Comparison of ENCODE assay signal across 6 cellular contexts in genomic region chr12:6494351-6494743, GRCh38. TPM values are rescaled to one million over a fixed set of nuclear protein-coding genes. Genes with fewer than 3 reads are reported as not detected.
DNase-seq lines count a peak whose midpoint lies in the region; ATAC-seq, FAIRE-seq and TF ChIP-seq lines count a peak whose summit lies in the region.

No MANE protein-coding gene starts in this region.

- TF ChIP-seq POLR2A in A549 (IDR thresholded peaks at IDR 0.05; ENCODE audit: low read length) = no peak

- H3K4me1 ChIP-seq in A549 = peaks cover 25% of the 10 kb centered on the region

- H3K27ac ChIP-seq in A549 (peak overlapping the region; percentile 65 to 80), KOPT-K1 (ENCODE audit: low read depth, low read length, poor library complexity, severe bottlenecking) (peak overlapping the region; percentile 98)

- TF ChIP-seq EP300 in A549 (IDR thresholded peaks at IDR 0.05) = no peak

- TF ChIP-seq CTCF in A549 (IDR thresholded peaks at IDR 0.05) = no peak

- H3K36me3 ChIP-seq in KOPT-K1 (ENCODE audit: insufficient read depth, low read length) = peaks cover 63% of the 10 kb centered on the region

- H3K4me3 ChIP-seq in A549 = peak overlapping the region; percentile 80

- no peak for ATAC-seq in A549

- H3K9me3 ChIP-seq in A549 = no peaks in the 10 kb centered on the region
- H3K9me3 ChIP-seq in KOPT-K1 (ENCODE audit: insufficient read depth, low read length, poor library complexity, severe bottlenecking) = no peaks in the 10 kb centered on the region

- peak; percentile 7 for FAIRE-seq in A549 (lab: Jason Lieb, UNC)

- peak overlapping the region; percentile 80 for H3K4me2 ChIP-seq in A549

- whole genome bisulfite sequencing in A549 (ENCODE audit: missing lambda C conversion rate) = under 1% methylated on average over 7 of the region's 7 CpGs

- no peak for DNase-seq in A549 (ENCODE audit: low read depth in 1 of 2, low spot score in 1 of 2)
- DNase-seq in effector CD4-positive, alpha-beta T cell = peak; percentile 7
- peak; percentile 10 for DNase-seq in smooth muscle cell of the brain vasculature (ENCODE audit: low read depth, low spot score)
- DNase-seq in DMS79 treated with DMSO at 0.1 percent for 48 hours (lab: John Stamatoyannopoulos, UW) = no peak
- no peak for DNase-seq in NCI-H2196 (lab: John Stamatoyannopoulos, UW; ENCODE audit: unreplicated experiment)

- CTCF ChIA-PET in A549 (lab: Yijun Ruan, JAX) = interaction anchor here (0.9 to 2.1 kb wide), 2 partner anchors 18 to 45 kb away, joined by 3 to 7 read pairs; no protein-coding TSS in a partner anchor

- TF ChIP-seq RAD21 in A549 (conservative IDR thresholded peaks at IDR 0.05 in 1 of 2, IDR thresholded peaks at IDR 0.05 in 1 of 2) = no peak

- POLR2A ChIA-PET in A549 (lab: Yijun Ruan, JAX) = interaction anchor here (0.8 to 1.8 kb wide), 3 partner anchors 23 to 41 kb away, joined by 3 to 39 read pairs (median 4); partner anchors contain the start of genes GAPDH and VAMP1

TF ChIP-seq in A549, 52 proteins besides CTCF, POLR2A, EP300 and RAD21:
- TF ChIP-seq HOXA7 (CRISPR knock-in tag; IDR thresholded peaks at IDR 0.05) (0 out of 2 replicates have a peak, but pooled peaks have one; percentile 31), PBX3 (IDR thresholded peaks at IDR 0.05) (no peak), ZNF302 (CRISPR knock-in tag; IDR thresholded peaks at IDR 0.05) (no peak), FOXS1 (CRISPR knock-in tag; IDR thresholded peaks at IDR 0.05) (0 out of 2 replicates have a peak, but pooled peaks have one; percentile 25)
TF ChIP-seq in A549: peak in this region for 2.

RNA-seq across cellular contexts. Expression of gene NCAPD2, which starts 0.4 kb away (rescaled TPM):
- 130 and 145 TPM in 2 replicates for polyA plus RNA-seq in A549 (2011; rRNA removed)
- 86.9 and 90.0 TPM in 2 replicates for polyA plus RNA-seq in A549 (2012; cell fraction: cytosol; rRNA removed)
- 124 and 125 TPM in 2 replicates for polyA plus RNA-seq in A549 (2012; cell fraction: nucleus; rRNA removed)
- 76.1 to 82.0 TPM (median 77.3 TPM) in 3 replicates for polyA plus RNA-seq in A549 (2017; fragmentation: RNase III; extraction: RNeasy Plus Mini Kit Qiagen cat#74134 plus additional on column Dnase treatment)
- polyA minus RNA-seq in A549 (2011; rRNA and poly(A)+ RNA removed) = 163 and 187 TPM in 2 replicates

RNA-seq across cellular contexts. Expression of gene MRPL51, which starts 1.3 kb away (rescaled TPM):
- polyA plus RNA-seq in A549 (2011; rRNA removed) (181 and 337 TPM in 2 replicates), A549 (2017; fragmentation: RNase III; extraction: RNeasy Plus Mini Kit Qiagen cat#74134 plus additional on column Dnase treatment) (260 to 272 TPM (median 265 TPM) in 3 replicates)
- polyA plus RNA-seq in A549 (2012; cell fraction: cytosol; rRNA removed) = 198 and 262 TPM in 2 replicates
- polyA plus RNA-seq in A549 (2012; cell fraction: nucleus; rRNA removed) = 65.6 and 118 TPM in 2 replicates
- 33.9 and 50.6 TPM in 2 replicates for polyA minus RNA-seq in A549 (2011; rRNA and poly(A)+ RNA removed)

RNA-seq across cellular contexts. Expression of gene VAMP1, which starts 23.9 kb away (rescaled TPM):
- polyA plus RNA-seq in A549 (2011; rRNA removed) (17.6 and 28.8 TPM in 2 replicates), A549 (2017; fragmentation: RNase III; extraction: RNeasy Plus Mini Kit Qiagen cat#74134 plus additional on column Dnase treatment) (20.6 to 22.8 TPM (median 22.7 TPM) in 3 replicates)
- 33.0 and 36.2 TPM in 2 replicates for polyA plus RNA-seq in A549 (2012; cell fraction: cytosol; rRNA removed)
- polyA plus RNA-seq in A549 (2012; cell fraction: nucleus; rRNA removed) = 45.9 and 80.7 TPM in 2 replicates
- polyA minus RNA-seq in A549 (2011; rRNA and poly(A)+ RNA removed) = 12.7 and 14.2 TPM in 2 replicates

RNA-seq across cellular contexts. Expression of gene GAPDH, which starts 40.0 kb away (rescaled TPM):
- 10,036 and 10,800 TPM in 2 replicates for polyA plus RNA-seq in A549 (2011; rRNA removed)
- 21,407 and 21,524 TPM in 2 replicates for polyA plus RNA-seq in A549 (2012; cell fraction: cytosol; rRNA removed)
- polyA plus RNA-seq in A549 (2012; cell fraction: nucleus; rRNA removed) = 14,086 and 20,182 TPM in 2 replicates
- polyA plus RNA-seq in A549 (2017; fragmentation: RNase III; extraction: RNeasy Plus Mini Kit Qiagen cat#74134 plus additional on column Dnase treatment) = 6,292 to 6,607 TPM (median 6,463 TPM) in 3 replicates
- 13,401 and 18,844 TPM in 2 replicates for polyA minus RNA-seq in A549 (2011; rRNA and poly(A)+ RNA removed)

RNA-seq across cellular contexts. Expression of gene TAPBPL, which starts 42.5 kb away (rescaled TPM):
- polyA plus RNA-seq in A549 (2011; rRNA removed) (3.6 and 5.1 TPM in 2 replicates), A549 (2017; fragmentation: RNase III; extraction: RNeasy Plus Mini Kit Qiagen cat#74134 plus additional on column Dnase treatment) (2.3 to 3.4 TPM (median 2.8 TPM) in 3 replicates)
- polyA plus RNA-seq in A549 (2012; cell fraction: cytosol; rRNA removed) = 4.2 and 5.0 TPM in 2 replicates
- 7.7 and 9.5 TPM in 2 replicates for polyA plus RNA-seq in A549 (2012; cell fraction: nucleus; rRNA removed)
- 4.0 and 8.3 TPM in 2 replicates for polyA minus RNA-seq in A549 (2011; rRNA and poly(A)+ RNA removed)

Comparison
In these comparisons a context has a peak if more than half of its experiments do, and no peak if none do; other contexts are left out.
1. DNase-seq: peak in effector CD4-positive, alpha-beta T cell (single experiment) and smooth muscle cell of the brain vasculature (single experiment); none in A549 (0 of 2), DMS79 treated with DMSO at 0.1 percent for 48 hours (single experiment) and NCI-H2196 (single experiment).